10 cellular contexts compared by ENCODE assay signal in genomic region chr1:198660341-198661056, GRCh38. TPM values are rescaled to one million over a fixed set of nuclear protein-coding genes. Genes with fewer than 3 reads are reported as not detected.
DNase-seq lines count a peak whose midpoint lies in the region; ATAC-seq and TF ChIP-seq lines count a peak whose summit lies in the region.
"Had no signal": no experiment of that assay in that cellular context is flagged by ENCODE, and none has a peak within 500 bp of the region (broad histone marks: within the 10 kb centered on the region; RNA-seq: fewer than 3 reads in every experiment).

No MANE protein-coding gene starts in this region.

- peaks cover 75 to 88% (median 78%) of the 10 kb centered on the region in 3 donors for H3K4me1 Mint-ChIP-seq in T-cell

- intact Hi-C loops in right cardiac atrium (cut with DNase I), result no loop called here

- H3K4me3 Mint-ChIP-seq in T-cell, result peak overlapping the region; percentile 53 to 71 (median 60)

- peak overlapping the region; percentile 88 to 95 for H3K27ac Mint-ChIP-seq in T-cell

- POLR2A ChIA-PET in T-cell (lab: Charles Lee), result interaction anchor here (0.6 to 2.7 kb wide), 10 partner anchors 8 to 35 kb away, joined by 4 to 17 read pairs (median 6); no protein-coding TSS in a partner anchor

- H3K4me1 ChIP-seq in right cardiac atrium (ENCODE audit: control insufficient read depth, insufficient read depth, low read length) (no peaks in the 10 kb centered on the region), foreskin keratinocyte (peaks cover 5% of the 10 kb centered on the region)

- ATAC-seq in HG02885 (IDR thresholded peaks at IDR 0.05; ENCODE audit: poor library complexity, unreplicated experiment), result peak; percentile 47
- ATAC-seq in T-cell (replicated peaks in 1 of 4), result no peak
- ATAC-seq in right cardiac atrium, result no peak
- ATAC-seq in GM19328 (IDR thresholded peaks at IDR 0.05; ENCODE audit: unreplicated experiment), result no peak
- no peak for ATAC-seq in foreskin keratinocyte
- ATAC-seq: left colon had no signal

- no peaks in the 10 kb centered on the region for H3K9me3 ChIP-seq in right cardiac atrium (ENCODE audit: control insufficient read depth, low read length)

- DNase-seq in activated naive CD4-positive, alpha-beta T cell treated with Interleukin-2 at 50 U/mL for 16 hours, result peak; percentile 28
- DNase-seq in activated naive CD4-positive, alpha-beta T cell treated with anti-CD3 and anti-CD28 coated beads, Interleukin-2, amount 50 U/mL, for 16 hours, result no peak
- DNase-seq in T-cell (peak in 4 of 34 experiments; percentile 12 to 36 (median 30)), activated gamma-delta T cell (lab: John Stamatoyannopoulos, UW) (no peak), right cardiac atrium (no peak), foreskin keratinocyte (no peak)
- DNase-seq: AML-193, left colon had no signal

- CTCF ChIA-PET in T-cell (lab: Charles Lee), result interaction anchor here (0.5 to 1.7 kb wide), 6 partner anchors 11 to 603 kb away, joined by 3 to 6 read pairs (median 3); no protein-coding TSS in a partner anchor

- peaks cover 39% of the 10 kb centered on the region for H3K36me3 Mint-ChIP-seq in T-cell

- no peak for TF ChIP-seq CTCF in foreskin keratinocyte (conservative IDR thresholded peaks at IDR 0.05)

- 86% methylated on average over 1 of the region's 1 CpG for WGBS in right cardiac atrium

- H3K9me3 Mint-ChIP-seq in T-cell, result no peaks in the 10 kb centered on the region

- H3K27ac ChIP-seq in right cardiac atrium (ENCODE audit: low read length) (no peak overlapping the region), foreskin keratinocyte (no peak overlapping the region)

- no peak overlapping the region for H3K4me3 ChIP-seq in right cardiac atrium (ENCODE audit: low read length)

- no peaks in the 10 kb centered on the region for H3K27me3 Mint-ChIP-seq in T-cell

- H3K27me3 ChIP-seq in right cardiac atrium (ENCODE audit: control insufficient read depth, insufficient read depth), result no peaks in the 10 kb centered on the region
- no peaks in the 10 kb centered on the region for H3K27me3 ChIP-seq in foreskin keratinocyte

RNA-seq across cellular contexts. Expression of gene PTPRC, which starts 21.7 kb away (rescaled TPM):
- total RNA-seq in T-cell (100 to 1,000 TPM; 674 to 984 (median 781) TPM), right cardiac atrium (10 to 100 TPM in 3 of 4 donors, 1 to 10 TPM in 1; 9.1 to 16.2 (median 12.9) TPM), foreskin keratinocyte (not detected in 2 replicates)
- polyA plus RNA-seq in right cardiac atrium (1.3 TPM), foreskin keratinocyte (not detected in 2 replicates)

Comparison
In these comparisons a context has a peak if more than half of its experiments do, and no peak if none do; other contexts are left out.
1. RNA of gene PTPRC, which starts 21.7 kb away (total RNA-seq): 674 to 984 TPM in T-cell; 9.1 to 16.2 TPM in right cardiac atrium and not detected in foreskin keratinocyte; every median in the first group is over 10 times any median in the second.